In genomic region chr2:38619458-38620164, GRCh38 we compare ENCODE assay signal across 1 cellular context.
TF ChIP-seq lines count a peak whose summit lies in the region.

No MANE protein-coding gene starts in this region.

TF ChIP-seq in IMR-90, 13 proteins besides CTCF, POLR2A, EP300 and RAD21:
- TF ChIP-seq SMC3 (IDR thresholded peaks at IDR 0.05; ENCODE audit: low read depth, low read length) (no peak), FOS (IDR thresholded peaks at IDR 0.05; ENCODE audit: low read depth, low read length) (no peak), RFX5 (IDR thresholded peaks at IDR 0.05; ENCODE audit: low read depth, low read length) (no peak), CHD1 (IDR thresholded peaks at IDR 0.05; ENCODE audit: low read depth, low read length) (no peak), MXI1 (IDR thresholded peaks at IDR 0.05; ENCODE audit: borderline replicate concordance, low read depth, low read length) (no peak), RCOR1 (IDR thresholded peaks at IDR 0.05; ENCODE audit: insufficient replicate concordance, low read length) (no peak), MAFK (IDR thresholded peaks at IDR 0.05; ENCODE audit: low read depth, low read length) (no peak), NFE2L2 (IDR thresholded peaks at IDR 0.05; ENCODE audit: low read depth, low read length) (no peak), BHLHE40 (IDR thresholded peaks at IDR 0.05; ENCODE audit: low read depth, low read length) (no peak), CEBPB (IDR thresholded peaks at IDR 0.05; ENCODE audit: low read depth, low read length) (no peak), MAZ (IDR thresholded peaks at IDR 0.05; ENCODE audit: borderline replicate concordance, low read depth, low read length) (no peak)
- TF ChIP-seq, protein P1, sequence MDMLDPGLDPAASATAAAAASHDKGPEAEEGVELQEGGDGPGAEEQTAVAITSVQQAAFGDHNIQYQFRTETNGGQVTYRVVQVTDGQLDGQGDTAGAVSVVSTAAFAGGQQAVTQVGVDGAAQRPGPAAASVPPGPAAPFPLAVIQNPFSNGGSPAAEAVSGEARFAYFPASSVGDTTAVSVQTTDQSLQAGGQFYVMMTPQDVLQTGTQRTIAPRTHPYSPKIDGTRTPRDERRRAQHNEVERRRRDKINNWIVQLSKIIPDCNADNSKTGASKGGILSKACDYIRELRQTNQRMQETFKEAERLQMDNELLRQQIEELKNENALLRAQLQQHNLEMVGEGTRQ (IDR thresholded peaks at IDR 0.05; ENCODE audit: low read depth, low read length): no peak
- TF ChIP-seq, protein P2, sequence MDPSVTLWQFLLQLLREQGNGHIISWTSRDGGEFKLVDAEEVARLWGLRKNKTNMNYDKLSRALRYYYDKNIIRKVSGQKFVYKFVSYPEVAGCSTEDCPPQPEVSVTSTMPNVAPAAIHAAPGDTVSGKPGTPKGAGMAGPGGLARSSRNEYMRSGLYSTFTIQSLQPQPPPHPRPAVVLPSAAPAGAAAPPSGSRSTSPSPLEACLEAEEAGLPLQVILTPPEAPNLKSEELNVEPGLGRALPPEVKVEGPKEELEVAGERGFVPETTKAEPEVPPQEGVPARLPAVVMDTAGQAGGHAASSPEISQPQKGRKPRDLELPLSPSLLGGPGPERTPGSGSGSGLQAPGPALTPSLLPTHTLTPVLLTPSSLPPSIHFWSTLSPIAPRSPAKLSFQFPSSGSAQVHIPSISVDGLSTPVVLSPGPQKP (IDR thresholded peaks at IDR 0.05; ENCODE audit: borderline replicate concordance, low read depth, low read length): no peak
TF ChIP-seq in IMR-90: peak in this region for 0.
